ENCODE assay signal across 11 cellular contexts in the genomic region with DNA sequence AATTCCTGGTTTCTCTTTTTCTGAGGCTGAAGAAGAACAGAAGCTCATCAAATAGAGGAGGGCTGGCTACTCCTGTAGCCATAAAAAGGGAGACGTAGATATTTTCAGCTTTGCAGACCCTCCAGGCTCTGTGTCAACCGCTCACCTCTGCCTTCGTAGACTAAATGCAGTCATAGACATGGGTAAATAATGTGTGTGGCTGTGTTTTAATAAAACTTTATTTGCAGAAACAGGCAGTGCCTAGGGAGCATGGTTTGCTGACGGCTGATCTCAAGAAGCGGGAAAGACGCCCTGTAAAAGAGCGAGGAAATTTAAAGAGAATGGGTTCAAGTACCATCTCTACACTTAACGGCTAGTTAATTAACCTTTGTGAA.
DNase-seq lines count a peak whose midpoint lies in the region; ATAC-seq and TF ChIP-seq lines count a peak whose summit lies in the region.
"Had no signal": no experiment of that assay in that cellular context is flagged by ENCODE, and none has a peak within 500 bp of the region (broad histone marks: within the 10 kb centered on the region; RNA-seq: fewer than 3 reads in every experiment).

No MANE protein-coding gene starts in this region.

- no peak overlapping the region for H3K4me3 Mint-ChIP-seq in activated CD4-positive, alpha-beta T cell treated with anti-CD3 and anti-CD28 coated beads, Interleukin-2, amount 10 ng/mL, durations not matched to agents 7 days and 5 days
- no peak overlapping the region for H3K4me3 Mint-ChIP-seq in central memory CD8-positive, alpha-beta T cell

- H3K36me3 Mint-ChIP-seq in activated CD4-positive, alpha-beta T cell treated with anti-CD3 and anti-CD28 coated beads, Interleukin-2, amount 10 ng/mL, durations not matched to agents 7 days and 5 days (ENCODE audit: low read depth) = no peaks in the 10 kb centered on the region
- no peaks in the 10 kb centered on the region for H3K36me3 Mint-ChIP-seq in central memory CD8-positive, alpha-beta T cell (ENCODE audit: insufficient read depth)

- H3K4me2 ChIP-seq in OCI-LY1 (ENCODE audit: low read length) = no peak overlapping the region

- H3F3A ChIP-seq in OCI-LY1 (ENCODE audit: insufficient read depth, low read length) = peaks cover 5% of the 10 kb centered on the region

- peaks cover 70% of the 10 kb centered on the region for H3K4me1 Mint-ChIP-seq in activated CD4-positive, alpha-beta T cell treated with anti-CD3 and anti-CD28 coated beads, Interleukin-2, amount 10 ng/mL, durations not matched to agents 7 days and 5 days
- peaks cover 33% of the 10 kb centered on the region for H3K4me1 Mint-ChIP-seq in central memory CD8-positive, alpha-beta T cell

- peak overlapping the region; percentile 88 for H3K27ac Mint-ChIP-seq in activated CD4-positive, alpha-beta T cell treated with anti-CD3 and anti-CD28 coated beads, Interleukin-2, amount 10 ng/mL, durations not matched to agents 7 days and 5 days
- peak overlapping the region; percentile 41 for H3K27ac Mint-ChIP-seq in central memory CD8-positive, alpha-beta T cell (ENCODE audit: low read depth)

- intact Hi-C loops in body of pancreas (cut with DNase I) = no loop called here
- intact Hi-C loops in sigmoid colon (cut with DNase I) = no loop called here

- H3K27me3 Mint-ChIP-seq in activated CD4-positive, alpha-beta T cell treated with anti-CD3 and anti-CD28 coated beads, Interleukin-2, amount 10 ng/mL, durations not matched to agents 7 days and 5 days = no peaks in the 10 kb centered on the region
- H3K27me3 Mint-ChIP-seq in central memory CD8-positive, alpha-beta T cell = no peaks in the 10 kb centered on the region

- CTCF ChIA-PET in activated CD4-positive, alpha-beta T cell treated with anti-CD3 and anti-CD28 coated beads, Interleukin-2, amount 10 ng/mL, durations not matched to agents 7 days and 5 days (lab: Charles Lee) = interaction anchor here (0.6 to 4.8 kb wide), 8 partner anchors 8 to 316 kb away, joined by 3 to 36 read pairs (median 4); no protein-coding TSS in a partner anchor

- no peak overlapping the region; the same call in 1 of the 2 replicates for H3K9ac ChIP-seq in OCI-LY1 (ENCODE audit: low read length)

- TF ChIP-seq CTCF in OCI-LY1 (IDR thresholded peaks at IDR 0.05; ENCODE audit: low read length) = no peak
- no peak for TF ChIP-seq CTCF in body of pancreas (IDR thresholded peaks at IDR 0.05)
- TF ChIP-seq CTCF in sigmoid colon (IDR thresholded peaks at IDR 0.05) = no peak

- 91 to 96% methylated on average over 8 of the region's 8 CpGs for WGBS in body of pancreas, 2 donors
- WGBS in sigmoid colon, 2 donors = 95 to 96% methylated on average over 8 of the region's 8 CpGs

- peak overlapping the region; percentile 94 for H3K27ac ChIP-seq in OCI-LY1 (ENCODE audit: low read depth, low read length, poor library complexity, severe bottlenecking)
- peak overlapping the region in 14 of 21 experiments; percentile 1 to 81 (median 56) for H3K27ac ChIP-seq in skin epidermis
- H3K27ac ChIP-seq in body of pancreas = peak overlapping the region in 2 of 4 donors; percentile 35 to 74
- no peak overlapping the region for H3K27ac ChIP-seq in sigmoid colon

- H3K36me3 ChIP-seq in OCI-LY1 (ENCODE audit: insufficient read depth, low read length) = no peaks in the 10 kb centered on the region
- no peaks in the 10 kb centered on the region for H3K36me3 ChIP-seq in body of pancreas (replicated peaks in 1 of 2; ENCODE audit: insufficient read depth in 1 of 2, low read depth in 2 of 2)
- H3K36me3 ChIP-seq in sigmoid colon = no peaks in the 10 kb centered on the region
- H3K36me3 ChIP-seq: cardiac muscle cell had no signal

- no peak for TF ChIP-seq POLR2A in body of pancreas (IDR thresholded peaks at IDR 0.05)
- no peak for TF ChIP-seq POLR2A in sigmoid colon (IDR thresholded peaks at IDR 0.05)

- H3K4me3 ChIP-seq in OCI-LY1 (ENCODE audit: low read depth, low read length, poor library complexity, severe bottlenecking) = no peak overlapping the region
- no peak overlapping the region for H3K4me3 ChIP-seq in skin epidermis
- H3K4me3 ChIP-seq in body of pancreas = no peak overlapping the region
- no peak overlapping the region for H3K4me3 ChIP-seq in sigmoid colon
- H3K4me3 ChIP-seq: cardiac muscle cell had no signal

- H3K4me1 ChIP-seq in OCI-LY1 (ENCODE audit: insufficient read depth, low read length, severe bottlenecking) (peaks cover 74% of the 10 kb centered on the region), body of pancreas (peaks cover 35% of the 10 kb centered on the region), sigmoid colon (peaks cover 0 to 30% (median 28%) of the 10 kb centered on the region in 4 donors)

- H3K9me2 ChIP-seq in OCI-LY1 (ENCODE audit: low read depth, low read length) = no peaks in the 10 kb centered on the region

- ATAC-seq in central memory CD8-positive, alpha-beta T cell (replicated peaks; ENCODE audit: extremely low read depth, poor library complexity, severe bottlenecking) = no peak
- no peak for ATAC-seq in body of pancreas
- ATAC-seq in HG03354 (IDR thresholded peaks at IDR 0.05; ENCODE audit: poor library complexity, severe bottlenecking, unreplicated experiment) = no peak

- TF ChIP-seq EP300 in sigmoid colon (IDR thresholded peaks at IDR 0.05) = no peak

- H3K79me2 ChIP-seq in OCI-LY1 (ENCODE audit: insufficient read depth, low read length) = no peaks in the 10 kb centered on the region

- no peaks in the 10 kb centered on the region for H4K20me1 ChIP-seq in OCI-LY1 (ENCODE audit: insufficient read depth, low read length)

- no peaks in the 10 kb centered on the region for H3K9me3 ChIP-seq in OCI-LY1 (ENCODE audit: low read length)
- no peaks in the 10 kb centered on the region for H3K9me3 ChIP-seq in body of pancreas
- no peaks in the 10 kb centered on the region for H3K9me3 ChIP-seq in sigmoid colon

- H3K27me3 ChIP-seq in OCI-LY1 (ENCODE audit: insufficient read depth, low read length) (no peaks in the 10 kb centered on the region), body of pancreas (no peaks in the 10 kb centered on the region), sigmoid colon (no peaks in the 10 kb centered on the region)
- H3K27me3 ChIP-seq: cardiac muscle cell had no signal

- no peak overlapping the region for H2AFZ ChIP-seq in OCI-LY1 (ENCODE audit: low read length)

- peaks cover 8% of the 10 kb centered on the region for H3K9me3 Mint-ChIP-seq in activated CD4-positive, alpha-beta T cell treated with anti-CD3 and anti-CD28 coated beads, Interleukin-2, amount 10 ng/mL, durations not matched to agents 7 days and 5 days
- H3K9me3 Mint-ChIP-seq in central memory CD8-positive, alpha-beta T cell = no peaks in the 10 kb centered on the region

- POLR2A ChIA-PET in activated CD4-positive, alpha-beta T cell treated with anti-CD3 and anti-CD28 coated beads, Interleukin-2, amount 10 ng/mL, durations not matched to agents 7 days and 5 days (lab: Charles Lee) = no interaction called here

- no peak for DNase-seq in activated CD4-positive, alpha-beta T cell treated with anti-CD3 and anti-CD28 coated beads, Interleukin-2, amount 10 ng/mL, durations not matched to agents 7 days and 5 days
- no peak for DNase-seq in activated CD4-positive, alpha-beta T cell treated with anti-CD3 and anti-CD28 coated beads, Interleukin-2, amount 50 U/mL, for 4 hours
- DNase-seq in central memory CD8-positive, alpha-beta T cell (ENCODE audit: low spot score in 2 of 2) = no peak
- DNase-seq in body of pancreas (no peak), sigmoid colon (no peak)
- DNase-seq: activated T-cell treated with anti-CD3 and anti-CD28 coated beads for 4 hours, NCI-H2029 had no signal

Comparison
In these comparisons a context has a peak if more than half of its experiments do, and no peak if none do; other contexts are left out.
1. H3K27ac ChIP-seq: peak in OCI-LY1 (single experiment) and skin epidermis (14 of 21); none in sigmoid colon (0 of 4).